ENCODE assay signal across 8 cellular contexts in genomic region chr17:68455756-68456528, GRCh38. TPM values are rescaled to one million over a fixed set of nuclear protein-coding genes. Genes with fewer than 3 reads are reported as not detected.
DNase-seq lines count a peak whose midpoint lies in the region; ATAC-seq and TF ChIP-seq lines count a peak whose summit lies in the region.

No MANE protein-coding gene starts in this region.

- H3K9me3 Mint-ChIP-seq in activated T-cell treated with anti-CD3 and anti-CD28 coated beads, Interleukin-2, amount 50 U/mL, for 4 hours, result no peaks in the 10 kb centered on the region

- intact Hi-C loops in breast epithelium (cut with DNase I; ENCODE audit: low total_unique reads), result no loop called here

- WGBS in upper lobe of left lung, 2 donors, result 27% methylated on average over 10 of the region's 10 CpGs

- no peak for ATAC-seq in activated T-cell treated with anti-CD3 and anti-CD28 coated beads, Interleukin-2, amount 50 U/mL, for 4 hours
- ATAC-seq in upper lobe of left lung (ENCODE audit: low FRiP score in 2 of 2) (peak in 1 of 2 donors; percentile 14), HG03045 (IDR thresholded peaks at IDR 0.05; ENCODE audit: unreplicated experiment) (no peak)

- no peaks in the 10 kb centered on the region for H3K27me3 ChIP-seq in breast epithelium
- H3K27me3 ChIP-seq in upper lobe of left lung, result no peaks in the 10 kb centered on the region

- TF ChIP-seq CTCF in breast epithelium (IDR thresholded peaks at IDR 0.05), result no peak
- TF ChIP-seq CTCF in upper lobe of left lung (IDR thresholded peaks at IDR 0.05), result no peak

- H3K36me3 ChIP-seq in breast epithelium (no peaks in the 10 kb centered on the region), upper lobe of left lung (peaks cover 0 to 18% (median 6%) of the 10 kb centered on the region in 4 donors)

- H3K4me3 ChIP-seq in breast epithelium (peak overlapping the region; percentile 86 to 91 (median 87)), upper lobe of left lung (peak overlapping the region; percentile 71 to 92 (median 78))

- H3K9me3 ChIP-seq in breast epithelium (no peaks in the 10 kb centered on the region), upper lobe of left lung (no peaks in the 10 kb centered on the region)

- H3K4me1 Mint-ChIP-seq in activated T-cell treated with anti-CD3 and anti-CD28 coated beads, Interleukin-2, amount 50 U/mL, for 4 hours (ENCODE audit: low read depth), result peaks cover 42% of the 10 kb centered on the region

- no peak for DNase-seq in activated T-cell treated with anti-CD3 and anti-CD28 coated beads, Interleukin-2, amount 50 U/mL, for 4 hours
- DNase-seq in activated T-cell treated with anti-CD3 and anti-CD28 coated beads for 4 hours, result no peak
- DNase-seq in NCI-H2227 (lab: John Stamatoyannopoulos, UW; ENCODE audit: unreplicated experiment), result peak; percentile 56
- DNase-seq in breast epithelium (ENCODE audit: low spot score in 2 of 2), result peak; percentile 64 to 68
- DNase-seq in medulla oblongata (ENCODE audit: extremely low spot score), result peak; percentile 15
- DNase-seq in upper lobe of left lung, result peak in 1 of 2 donors; percentile 28
- no peak for DNase-seq in retina

- TF ChIP-seq EP300 in upper lobe of left lung (IDR thresholded peaks at IDR 0.05), result no peak

- peak; percentile 15 for TF ChIP-seq POLR2A in breast epithelium (IDR thresholded peaks at IDR 0.05)
- no peak for TF ChIP-seq POLR2A in upper lobe of left lung (IDR thresholded peaks at IDR 0.05)

- peak overlapping the region; percentile 82 for H3K4me3 Mint-ChIP-seq in activated T-cell treated with anti-CD3 and anti-CD28 coated beads, Interleukin-2, amount 50 U/mL, for 4 hours

- H3K27ac ChIP-seq in breast epithelium (peak overlapping the region; percentile 98 to 99), upper lobe of left lung (peak overlapping the region; percentile 92 to 97 (median 96))

- no peaks in the 10 kb centered on the region for H3K4me1 ChIP-seq in breast epithelium
- peaks cover 26 to 42% (median 33%) of the 10 kb centered on the region in 4 donors for H3K4me1 ChIP-seq in upper lobe of left lung

- H3K36me3 Mint-ChIP-seq in activated T-cell treated with anti-CD3 and anti-CD28 coated beads, Interleukin-2, amount 50 U/mL, for 4 hours (ENCODE audit: insufficient read depth), result peaks cover 3% of the 10 kb centered on the region

- H3K27me3 Mint-ChIP-seq in activated T-cell treated with anti-CD3 and anti-CD28 coated beads, Interleukin-2, amount 50 U/mL, for 4 hours (ENCODE audit: low read depth), result no peaks in the 10 kb centered on the region

RNA-seq across cellular contexts. Expression of gene WIPI1, which starts 1.4 kb away (rescaled TPM):
- 1 to 10 TPM; 2.9 to 6.4 (median 3.9) TPM for total RNA-seq in activated T-cell treated with anti-CD3 and anti-CD28 coated beads, Interleukin-2, amount 50 U/mL, for 4 hours
- total RNA-seq in breast epithelium (10 to 100 TPM; 65.1 to 83.6 (median 70.9) TPM), upper lobe of left lung (100 to 1,000 TPM in 1 of 6 donors, 10 to 100 TPM in 5; 34.7 to 151 (median 44.4) TPM)

RNA-seq across cellular contexts. Expression of gene PRKAR1A, which starts 56.3 kb away (rescaled TPM):
- 100 to 1,000 TPM; 133 to 167 (median 134) TPM for total RNA-seq in activated T-cell treated with anti-CD3 and anti-CD28 coated beads, Interleukin-2, amount 50 U/mL, for 4 hours
- total RNA-seq in breast epithelium (100 to 1,000 TPM; 331 to 432 (median 409) TPM), upper lobe of left lung (100 to 1,000 TPM; 161 to 490 (median 396) TPM)

Comparison
In these comparisons a context has a peak if more than half of its experiments do, and no peak if none do; other contexts are left out.
1. DNase-seq: peak in NCI-H2227 (single experiment), breast epithelium (2 of 2) and medulla oblongata (single experiment); none in activated T-cell treated with anti-CD3 and anti-CD28 coated beads, Interleukin-2, amount 50 U/mL, for 4 hours (single experiment), activated T-cell treated with anti-CD3 and anti-CD28 coated beads for 4 hours (single experiment) and retina (single experiment).
2. RNA of gene WIPI1, which starts 1.4 kb away (total RNA-seq): 65.1 to 83.6 TPM in breast epithelium and 34.7 to 151 TPM in upper lobe of left lung; 2.9 to 6.4 TPM in activated T-cell treated with anti-CD3 and anti-CD28 coated beads, Interleukin-2, amount 50 U/mL, for 4 hours; every median in the first group is over 4 times any median in the second.